23 cellular contexts compared by ENCODE assay signal in the genomic region with DNA sequence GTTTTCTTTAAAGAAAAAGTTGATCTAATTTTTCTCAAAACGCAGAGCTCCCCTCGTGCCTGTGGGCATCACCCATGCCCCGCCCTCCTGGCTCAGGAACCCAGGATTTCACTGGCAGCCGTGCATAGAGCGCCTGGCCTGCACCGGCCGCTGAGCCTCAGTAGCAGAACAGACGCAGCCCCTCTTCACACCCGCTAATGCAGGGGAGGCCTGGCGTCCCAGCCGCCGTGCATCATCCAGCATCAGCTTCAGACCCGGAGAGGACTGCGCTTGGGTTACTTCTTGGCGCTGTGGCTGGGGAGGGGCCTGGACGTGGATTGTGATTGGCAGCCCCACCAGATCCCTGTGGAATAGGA. TPM values are rescaled to one million over a fixed set of nuclear protein-coding genes. Genes with fewer than 3 reads are reported as not detected.
DNase-seq lines count a peak whose midpoint lies in the region; ATAC-seq, FAIRE-seq and TF ChIP-seq lines count a peak whose summit lies in the region.
"Had no signal": no experiment of that assay in that cellular context is flagged by ENCODE, and none has a peak within 500 bp of the region (broad histone marks: within the 10 kb centered on the region; RNA-seq: fewer than 3 reads in every experiment).

No MANE protein-coding gene starts in this region.

- CTCF ChIA-PET in HepG2 (lab: Yijun Ruan, JAX; ENCODE audit: low intra/inter-chr PET ratio, low total read pairs) = no interaction called here
- CTCF ChIA-PET in K562 (lab: Yijun Ruan, JAX; ENCODE audit: low intra/inter-chr PET ratio) = no interaction called here

- no peak for TF ChIP-seq EP300 in HepG2 (IDR thresholded peaks at IDR 0.05; ENCODE audit: low read depth in 2 of 2, low read length in 2 of 2)
- TF ChIP-seq EP300 in HepG2 (CRISPR knock-in tag; IDR thresholded peaks at IDR 0.05; ENCODE audit: borderline replicate concordance) = no peak
- TF ChIP-seq EP300 in K562 (IDR thresholded peaks at IDR 0.05; ENCODE audit: low read length) = no peak

- H3K9ac ChIP-seq in HepG2 (ENCODE audit: insufficient read depth, low read depth, low read length) = no peak overlapping the region
- H3K9ac ChIP-seq in K562 (ENCODE audit: insufficient read depth in 1 of 2, low read depth in 2 of 2, low read length in 2 of 2) = peak overlapping the region in 1 of 2 experiments; percentile 77; a peak in 3 of 4 replicates

- peaks cover 3% of the 10 kb centered on the region for H3K9me1 ChIP-seq in K562 (ENCODE audit: control insufficient read depth, insufficient read depth, low read length)

- H3K27me3 ChIP-seq in HepG2 (ENCODE audit: control insufficient read depth in 1 of 2, insufficient read depth in 2 of 2, low read length in 2 of 2) (peaks cover 2 to 17% of the 10 kb centered on the region in 2 experiments; a peak in 3 of 5 replicates), right lobe of liver (no peaks in the 10 kb centered on the region), K562 (ENCODE audit: control insufficient read depth in 2 of 2, insufficient read depth in 2 of 2, low read length in 2 of 2) (no peaks in the 10 kb centered on the region), neutrophil (no peaks in the 10 kb centered on the region)
- H3K27me3 ChIP-seq: body of pancreas, suprapubic skin had no signal

- H3K36me3 ChIP-seq in HepG2 (replicated peaks in 1 of 2; ENCODE audit: control insufficient read depth in 1 of 2, insufficient read depth in 2 of 2, low read length in 2 of 2) (peaks cover 28 to 44% of the 10 kb centered on the region in 2 experiments), right lobe of liver (peaks cover 0 to 14% (median 5%) of the 10 kb centered on the region in 4 donors), K562 (ENCODE audit: control insufficient read depth, insufficient read depth, low read length) (peaks cover 55% of the 10 kb centered on the region; the same call in 2 of the 3 replicates), neutrophil (peaks cover 69% of the 10 kb centered on the region)

- H3K79me2 ChIP-seq in HepG2 (ENCODE audit: insufficient read depth, low read length) (no peaks in the 10 kb centered on the region), K562 (ENCODE audit: control insufficient read depth, insufficient read depth, low read length) (peaks cover 4% of the 10 kb centered on the region; the same call in 2 of the 3 replicates)

- H3K27ac ChIP-seq in HepG2 (ENCODE audit: extremely low read length, insufficient read depth, low read length) (no peak overlapping the region), right lobe of liver (no peak overlapping the region), K562 (ENCODE audit: extremely low read depth, low read depth, low read length) (peak overlapping the region; percentile 60; the same call in 2 of the 3 replicates), neutrophil (peak overlapping the region; percentile 49)
- H3K27ac ChIP-seq: body of pancreas, suprapubic skin had no signal

- H2AFZ ChIP-seq in HepG2 (ENCODE audit: low read length) (no peak overlapping the region), K562 (ENCODE audit: low read depth, low read length) (no peak overlapping the region)

- no TSS peak for BruUV-seq in HepG2 (replicated peaks; lab: Mats Ljungman, UMichigan)
- no TSS peak for BruUV-seq in K562 (replicated peaks; lab: Mats Ljungman, UMichigan)

- ATAC-seq in HepG2 (no peak), right lobe of liver (no peak), K562 (no peak), GM19463 (IDR thresholded peaks at IDR 0.05; ENCODE audit: unreplicated experiment) (no peak)
- ATAC-seq: activated CD8-positive, alpha-beta memory T cell treated with anti-CD3 and anti-CD28 coated beads, Interleukin-2, amount 10 ng/mL, durations not matched to agents 7 days and 5 days; body of pancreas had no signal

- no peak for TF ChIP-seq POLR2A in HepG2 (IDR thresholded peaks at IDR 0.05; ENCODE audit: insufficient read depth in 1 of 2, low read depth in 2 of 2, low read length in 2 of 2)
- TF ChIP-seq POLR2A in right lobe of liver (IDR thresholded peaks at IDR 0.05) = no peak
- TF ChIP-seq POLR2A in K562 (conservative IDR thresholded peaks at IDR 0.05) = no peak

- TF ChIP-seq CTCF in HepG2 (CRISPR knock-in tag; IDR thresholded peaks at IDR 0.05) (no peak), right lobe of liver (IDR thresholded peaks at IDR 0.05) (no peak), K562 (IDR thresholded peaks at IDR 0.05 in 2 of 3, conservative IDR thresholded peaks at IDR 0.05 in 1 of 3; ENCODE audit: insufficient read depth in 2 of 3, low read depth in 1 of 3, low read length in 3 of 3) (no peak), neutrophil (IDR thresholded peaks at IDR 0.05) (no peak)

- intact Hi-C loops in HepG2 (cut with micrococcal nuclease; ENCODE audit: unreplicated experiment) = no loop called here
- intact Hi-C loops in right lobe of liver (cut with DNase I) = loop anchor here in 1 of 2 donors (10.0 kb wide), 1 partner anchor 186 kb away; no protein-coding TSS in a partner anchor
- intact Hi-C loops in K562 (cut with micrococcal nuclease) = no loop called here

- H3K4me2 ChIP-seq in HepG2 (ENCODE audit: low read depth, low read length) = no peak overlapping the region
- peak overlapping the region; percentile 70 for H3K4me2 ChIP-seq in K562 (ENCODE audit: insufficient read depth, low read length)

- no peak overlapping the region for H3K4me3 ChIP-seq in HepG2 (replicated peaks in 1 of 3; ENCODE audit: insufficient read depth in 1 of 3, low read depth in 2 of 3, low read length in 3 of 3)
- no peak overlapping the region for H3K4me3 ChIP-seq in right lobe of liver
- no peak overlapping the region for H3K4me3 ChIP-seq in K562
- H3K4me3 ChIP-seq in neutrophil (ENCODE audit: low read depth in 1 of 2, low read length in 1 of 2) = no peak overlapping the region
- H3K4me3 ChIP-seq: body of pancreas, suprapubic skin had no signal

- FAIRE-seq in HepG2 (lab: Jason Lieb, UNC) (no peak), K562 (lab: Jason Lieb, UNC) (no peak)
- FAIRE-seq: colon, endometrium, GM12892 had no signal

- DNase-seq in HepG2 (ENCODE audit: low spot score) = no peak
- no peak for DNase-seq in right lobe of liver
- no peak for DNase-seq in K562 (ENCODE audit: extremely low read depth in 1 of 4, low spot score in 3 of 4)
- DNase-seq in NCI-H187 treated with DMSO at 0.1 percent for 48 hours (lab: John Stamatoyannopoulos, UW) = no peak
- DNase-seq in ecto neural progenitor cell (ENCODE audit: low spot score) = no peak
- no peak for DNase-seq in dermis blood vessel endothelial cell
- DNase-seq: activated CD4-positive, alpha-beta T cell treated with anti-CD3 and anti-CD28 coated beads for 48 hours; activated CD8-positive, alpha-beta memory T cell treated with anti-CD3 and anti-CD28 coated beads, Interleukin-2, amount 10 ng/mL, durations not matched to agents 7 days and 5 days; activated naive CD8-positive, alpha-beta T cell treated with anti-CD3 and anti-CD28 coated beads, Interleukin-2, amount 10 ng/mL, durations not matched to agents 7 days and 5 days; body of pancreas; DMS53; H7; NCI-H2171; NCI-H524 treated with DMSO at 0.1 percent for 48 hours; retina; stimulated activated CD4-positive, alpha-beta T cell treated with anti-CD3 and anti-CD28 coated beads, Interleukin-15, amount 100 ng/mL, for 24 hours; T-helper 1 cell had no signal

- 0 out of 2 replicates have a peak, but pooled peaks cover 10% of the 10 kb centered on the region for H3K4me1 ChIP-seq in HepG2 (ENCODE audit: insufficient read depth, low read length)
- no peaks in the 10 kb centered on the region for H3K4me1 ChIP-seq in right lobe of liver
- peaks cover 60 to 79% of the 10 kb centered on the region in 2 experiments for H3K4me1 ChIP-seq in K562 (replicated peaks in 1 of 2; ENCODE audit: control insufficient read depth in 2 of 2, insufficient read depth in 2 of 2, low read length in 2 of 2)
- H3K4me1 ChIP-seq in neutrophil (ENCODE audit: control insufficient read depth in 1 of 2, insufficient read depth in 1 of 2, low read depth in 1 of 2, low read length in 1 of 2) = peaks cover 10 to 13% of the 10 kb centered on the region in 2 experiments
- H3K4me1 ChIP-seq: body of pancreas, suprapubic skin had no signal

- H3K9me3 ChIP-seq in HepG2 (ENCODE audit: low read length) (no peaks in the 10 kb centered on the region), right lobe of liver (no peaks in the 10 kb centered on the region), K562 (replicated peaks; ENCODE audit: control insufficient read depth, insufficient read depth, low read depth, low read length) (no peaks in the 10 kb centered on the region), neutrophil (no peaks in the 10 kb centered on the region)
- H3K9me3 ChIP-seq: body of pancreas, suprapubic skin had no signal

- in situ Hi-C loops in HepG2 (cut with HindIII; ENCODE audit: extremely low pct_ligation_motif_present, low pct_unique_long_range_greater_than_20kb) (no loop called here), K562 (cut with MboI) (no loop called here)

- 97% methylated on average over 16 of the region's 16 CpGs for WGBS in HepG2 (ENCODE audit: low lambda C conversion rate)
- WGBS in right lobe of liver (ENCODE audit: insufficient coverage, low coverage, low lambda C conversion rate, missing lambda C conversion rate) = 81% methylated on average over 5 of the region's 16 CpGs
- 71% methylated on average over 16 of the region's 16 CpGs for WGBS in K562 (ENCODE audit: insufficient coverage, low coverage, missing lambda C conversion rate)

- H4K20me1 ChIP-seq in HepG2 (ENCODE audit: insufficient read depth, low read length) = no peaks in the 10 kb centered on the region; the same call in 1 of the 2 replicates
- peaks cover 17% of the 10 kb centered on the region for H4K20me1 ChIP-seq in K562 (replicated peaks; ENCODE audit: control insufficient read depth, insufficient read depth, low read length)

- POLR2A ChIA-PET in HepG2 (lab: Yijun Ruan, JAX) = no interaction called here
- POLR2A ChIA-PET in K562 (lab: Yijun Ruan, JAX) = interaction anchor here (0.5 to 2.0 kb wide), 8 partner anchors 9 to 86 kb away, joined by 3 to 5 read pairs (median 4); no protein-coding TSS in a partner anchor

- TF ChIP-seq RAD21 in HepG2 (CRISPR knock-in tag; IDR thresholded peaks at IDR 0.05) (no peak), K562 (CRISPR knock-in tag; conservative IDR thresholded peaks at IDR 0.05 in 1 of 2, IDR thresholded peaks at IDR 0.05 in 1 of 2) (no peak)

RNA-seq across cellular contexts. Expression of a gene that starts 18.1 kb away (rescaled TPM):
- total RNA-seq in HepG2 (2016; rRNA removed; fragmentation: Illumina TruSeq; extraction: Trizol) = 29.6 and 34.2 TPM in 2 replicates
- 29.5 and 32.8 TPM in 2 replicates for total RNA-seq in HepG2 (2016; cell fraction: cytosol; rRNA removed; fragmentation: Illumina TruSeq; extraction: Trizol; ENCODE audit: low read depth)
- 24.0 and 34.3 TPM in 2 replicates for total RNA-seq in HepG2 (2016; cell fraction: insoluble cytoplasmic fraction; rRNA removed; fragmentation: Illumina TruSeq; extraction: Trizol)
- total RNA-seq in HepG2 (2016; cell fraction: membrane; rRNA removed; fragmentation: Illumina TruSeq; extraction: Trizol) = 69.5 and 80.5 TPM in 2 replicates
- total RNA-seq in HepG2 (2016; cell fraction: nucleus; rRNA removed; fragmentation: Illumina TruSeq; extraction: Trizol) = 16.2 and 19.5 TPM in 2 replicates
- polyA plus RNA-seq in HepG2 (2011; rRNA removed) = 24.2 and 30.0 TPM in 2 replicates
- polyA plus RNA-seq in HepG2 (2011; cell fraction: cytosol; rRNA removed) = 25.8 and 35.6 TPM in 2 replicates
- polyA plus RNA-seq in HepG2 (2011; cell fraction: nucleus; rRNA removed) = 24.4 and 25.9 TPM in 2 replicates
- 13.9 and 24.8 TPM in 2 replicates for polyA plus RNA-seq in HepG2 (2012)
- polyA plus RNA-seq in HepG2 (2016; cell fraction: cytosol; fragmentation: Illumina TruSeq; extraction: Trizol; ENCODE audit: low read depth) = 44.0 and 53.1 TPM in 2 replicates
- polyA plus RNA-seq in HepG2 (2016; cell fraction: insoluble cytoplasmic fraction; fragmentation: Illumina TruSeq; extraction: Trizol; ENCODE audit: low read depth) = 40.7 and 50.0 TPM in 2 replicates
- polyA plus RNA-seq in HepG2 (2016; cell fraction: membrane; fragmentation: Illumina TruSeq; extraction: Trizol; ENCODE audit: low read depth) = 80.4 and 89.1 TPM in 2 replicates
- 34.0 and 39.8 TPM in 2 replicates for polyA plus RNA-seq in HepG2 (2016; cell fraction: nucleus; fragmentation: Illumina TruSeq; extraction: Trizol; ENCODE audit: insufficient read depth, low read depth)
- 9.8 and 33.7 TPM in 2 replicates for polyA minus RNA-seq in HepG2 (2011; rRNA and poly(A)+ RNA removed; ENCODE audit: low replicate concordance)
- 16.2 and 17.4 TPM in 2 replicates for polyA minus RNA-seq in HepG2 (2011; cell fraction: cytosol; rRNA and poly(A)+ RNA removed)
- 6.2 and 7.1 TPM in 2 replicates for polyA minus RNA-seq in HepG2 (2011; cell fraction: nucleus; rRNA and poly(A)+ RNA removed)
- total RNA-seq in right lobe of liver = 10 to 100 TPM in 3 of 6 experiments, 1 to 10 TPM in 3; 3.9 to 16.9 (median 9.6) TPM
- 13.6 and 33.0 TPM in 2 replicates for total RNA-seq in K562 (2011; cell fraction: chromatin; rRNA removed; ENCODE audit: low replicate concordance)
- 29.3 and 29.4 TPM in 2 replicates for total RNA-seq in K562 (2011; cell fraction: nucleolus; rRNA removed)
- total RNA-seq in K562 (2011; cell fraction: nucleoplasm; rRNA removed) = 21.9 and 24.7 TPM in 2 replicates
- total RNA-seq in K562 (2014; rRNA removed) = 63.6 and 74.0 TPM in 2 replicates
- total RNA-seq in K562 (2014; rRNA removed; fragmentation: Illumina TruSeq; extraction: Trizol) = 10.9 and 12.3 TPM in 2 replicates
- total RNA-seq in K562 (2015; rRNA removed; fragmentation: Illumina TruSeq; extraction: Trizol) = 33.9 and 36.1 TPM in 2 replicates
- 82.4 and 83.4 TPM in 2 replicates for total RNA-seq in K562 (2021)
- 31.9 and 33.2 TPM in 2 replicates for polyA plus RNA-seq in K562 (2011; rRNA removed)
- polyA plus RNA-seq in K562 (2011; cell fraction: cytosol; rRNA removed) = 44.2 and 145 TPM in 2 replicates
- polyA plus RNA-seq in K562 (2011; cell fraction: nucleus; rRNA removed) = 29.1 and 66.0 TPM in 2 replicates
- polyA plus RNA-seq in K562 (2012) = 54.8 and 56.8 TPM in 2 replicates
- polyA plus RNA-seq in K562 (2014; fragmentation: Illumina TruSeq; extraction: Trizol) = 22.5 and 55.0 TPM in 2 replicates
- polyA plus RNA-seq in K562 (2014; fragmentation: Nextera tagmentation; extraction: Ambion mirVana) = under 1 TPM; 0.28 to 0.39 TPM
- 79.6 and 84.1 TPM in 2 replicates for polyA plus RNA-seq in K562 (2014; rRNA removed)
- polyA minus RNA-seq in K562 (2011; rRNA and poly(A)+ RNA removed) = 7.0 and 14.2 TPM in 2 replicates
- 35.7 and 38.9 TPM in 2 replicates for polyA minus RNA-seq in K562 (2011; cell fraction: cytosol; rRNA and poly(A)+ RNA removed)
- polyA minus RNA-seq in K562 (2011; cell fraction: nucleus; rRNA and poly(A)+ RNA removed) = 8.0 and 10.9 TPM in 2 replicates
- 13.8 and 21.6 TPM in 2 replicates for total RNA-seq in dermis blood vessel endothelial cell

RNA-seq across cellular contexts. Expression of a gene that starts 58.2 kb away (rescaled TPM):
- total RNA-seq in HepG2 (2016; rRNA removed; fragmentation: Illumina TruSeq; extraction: Trizol) (72.9 and 84.7 TPM in 2 replicates), right lobe of liver (10 to 100 TPM in 4 of 6 experiments, 1 to 10 TPM in 2; 8.6 to 22.1 (median 11.1) TPM), K562 (2014; rRNA removed) (40.8 and 60.8 TPM in 2 replicates), K562 (2014; rRNA removed; fragmentation: Illumina TruSeq; extraction: Trizol) (77.7 and 81.1 TPM in 2 replicates), K562 (2015; rRNA removed; fragmentation: Illumina TruSeq; extraction: Trizol) (82.6 and 84.9 TPM in 2 replicates), K562 (2021) (68.7 and 70.5 TPM in 2 replicates), dermis blood vessel endothelial cell (41.4 and 56.3 TPM in 2 replicates)
- 7.0 TPM in 2 replicates for total RNA-seq in HepG2 (2016; cell fraction: cytosol; rRNA removed; fragmentation: Illumina TruSeq; extraction: Trizol; ENCODE audit: low read depth)
- total RNA-seq in HepG2 (2016; cell fraction: insoluble cytoplasmic fraction; rRNA removed; fragmentation: Illumina TruSeq; extraction: Trizol) = 69.1 and 75.0 TPM in 2 replicates
- total RNA-seq in HepG2 (2016; cell fraction: membrane; rRNA removed; fragmentation: Illumina TruSeq; extraction: Trizol) = 12.7 and 13.6 TPM in 2 replicates
- total RNA-seq in HepG2 (2016; cell fraction: nucleus; rRNA removed; fragmentation: Illumina TruSeq; extraction: Trizol) = 52.3 and 56.5 TPM in 2 replicates
- polyA plus RNA-seq in HepG2 (2011; rRNA removed) (29.2 and 36.1 TPM in 2 replicates), K562 (2011; rRNA removed) (49.8 and 52.2 TPM in 2 replicates), K562 (2014; fragmentation: Illumina TruSeq; extraction: Trizol) (100 and 104 TPM in 2 replicates), K562 (2014; fragmentation: Nextera tagmentation; extraction: Ambion mirVana) (100 to 1,000 TPM; 223 to 248 TPM), K562 (2014; rRNA removed) (33.7 and 62.4 TPM in 2 replicates)
- polyA plus RNA-seq in HepG2 (2011; cell fraction: cytosol; rRNA removed) = 38.8 and 67.0 TPM in 2 replicates
- polyA plus RNA-seq in HepG2 (2011; cell fraction: nucleus; rRNA removed) = 104 and 106 TPM in 2 replicates
- polyA plus RNA-seq in HepG2 (2012) = 40.7 and 46.9 TPM in 2 replicates
- 5.7 and 6.3 TPM in 2 replicates for polyA plus RNA-seq in HepG2 (2016; cell fraction: cytosol; fragmentation: Illumina TruSeq; extraction: Trizol; ENCODE audit: low read depth)
- 85.9 and 97.1 TPM in 2 replicates for polyA plus RNA-seq in HepG2 (2016; cell fraction: insoluble cytoplasmic fraction; fragmentation: Illumina TruSeq; extraction: Trizol; ENCODE audit: low read depth)
- polyA plus RNA-seq in HepG2 (2016; cell fraction: membrane; fragmentation: Illumina TruSeq; extraction: Trizol; ENCODE audit: low read depth) = 6.4 and 8.4 TPM in 2 replicates
- 70.0 and 74.0 TPM in 2 replicates for polyA plus RNA-seq in HepG2 (2016; cell fraction: nucleus; fragmentation: Illumina TruSeq; extraction: Trizol; ENCODE audit: insufficient read depth, low read depth)
- 47.5 and 58.8 TPM in 2 replicates for polyA minus RNA-seq in HepG2 (2011; rRNA and poly(A)+ RNA removed; ENCODE audit: low replicate concordance)
- 20.8 and 32.8 TPM in 2 replicates for polyA minus RNA-seq in HepG2 (2011; cell fraction: cytosol; rRNA and poly(A)+ RNA removed)
- 119 and 124 TPM in 2 replicates for polyA minus RNA-seq in HepG2 (2011; cell fraction: nucleus; rRNA and poly(A)+ RNA removed)
- total RNA-seq in K562 (2011; cell fraction: chromatin; rRNA removed; ENCODE audit: low replicate concordance) = 95.3 and 106 TPM in 2 replicates
- total RNA-seq in K562 (2011; cell fraction: nucleolus; rRNA removed) = 55.4 and 62.8 TPM in 2 replicates
- total RNA-seq in K562 (2011; cell fraction: nucleoplasm; rRNA removed) = 67.5 and 71.1 TPM in 2 replicates
- 54.7 and 109 TPM in 2 replicates for polyA plus RNA-seq in K562 (2011; cell fraction: cytosol; rRNA removed)
- polyA plus RNA-seq in K562 (2011; cell fraction: nucleus; rRNA removed) = 88.3 and 89.8 TPM in 2 replicates
- 45.2 and 61.8 TPM in 2 replicates for polyA plus RNA-seq in K562 (2012)
- polyA minus RNA-seq in K562 (2011; rRNA and poly(A)+ RNA removed) = 80.5 and 110 TPM in 2 replicates
- polyA minus RNA-seq in K562 (2011; cell fraction: cytosol; rRNA and poly(A)+ RNA removed) = 36.4 and 45.3 TPM in 2 replicates
- 55.3 and 89.0 TPM in 2 replicates for polyA minus RNA-seq in K562 (2011; cell fraction: nucleus; rRNA and poly(A)+ RNA removed)

Comparison
In these comparisons a context has a peak if more than half of its experiments do, and no peak if none do; other contexts are left out.
1. H3K27ac ChIP-seq: peak in K562 (single experiment) and neutrophil (single experiment); none in HepG2 (single experiment) and right lobe of liver (0 of 3).